1 cellular context compared by ENCODE assay signal in the genomic region with DNA sequence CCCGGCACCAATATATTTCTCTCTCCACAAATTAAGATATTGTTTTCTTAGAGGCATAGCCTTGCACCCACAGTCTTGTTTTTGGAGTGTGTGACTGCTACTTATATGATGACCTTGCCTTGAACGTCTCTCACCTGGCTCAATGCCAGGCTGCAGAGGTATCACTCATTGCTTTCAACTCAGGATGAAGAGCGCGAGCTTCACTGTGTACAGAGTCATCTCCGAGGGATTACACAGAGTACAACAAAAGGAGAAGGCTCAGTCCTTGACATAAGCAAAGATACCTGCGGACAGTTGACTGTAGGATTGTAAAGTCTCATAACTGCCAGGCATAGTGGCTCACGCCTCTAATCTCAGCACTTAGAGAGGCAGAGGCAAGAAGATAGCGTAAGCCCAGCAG.
TF ChIP-seq lines count a peak whose summit lies in the region.

No MANE protein-coding gene starts in this region.

TF ChIP-seq in HepG2, 621 proteins besides CTCF, POLR2A, EP300 and RAD21 (continues in another document):
- TF ChIP-seq, protein P1, sequence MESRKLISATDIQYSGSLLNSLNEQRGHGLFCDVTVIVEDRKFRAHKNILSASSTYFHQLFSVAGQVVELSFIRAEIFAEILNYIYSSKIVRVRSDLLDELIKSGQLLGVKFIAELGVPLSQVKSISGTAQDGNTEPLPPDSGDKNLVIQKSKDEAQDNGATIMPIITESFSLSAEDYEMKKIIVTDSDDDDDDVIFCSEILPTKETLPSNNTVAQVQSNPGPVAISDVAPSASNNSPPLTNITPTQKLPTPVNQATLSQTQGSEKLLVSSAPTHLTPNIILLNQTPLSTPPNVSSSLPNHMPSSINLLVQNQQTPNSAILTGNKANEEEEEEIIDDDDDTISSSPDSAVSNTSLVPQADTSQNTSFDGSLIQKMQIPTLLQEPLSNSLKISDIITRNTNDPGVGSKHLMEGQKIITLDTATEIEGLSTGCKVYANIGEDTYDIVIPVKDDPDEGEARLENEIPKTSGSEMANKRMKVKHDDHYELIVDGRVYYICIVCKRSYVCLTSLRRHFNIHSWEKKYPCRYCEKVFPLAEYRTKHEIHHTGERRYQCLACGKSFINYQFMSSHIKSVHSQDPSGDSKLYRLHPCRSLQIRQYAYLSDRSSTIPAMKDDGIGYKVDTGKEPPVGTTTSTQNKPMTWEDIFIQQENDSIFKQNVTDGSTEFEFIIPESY (CRISPR knock-in tag; IDR thresholded peaks at IDR 0.05): peak; percentile 95
- TF ChIP-seq SAFB2 (CRISPR knock-in tag; IDR thresholded peaks at IDR 0.05; ENCODE audit: borderline replicate concordance, low read depth): no peak
- peak; percentile 56; the same call in 1 of the 2 replicates for TF ChIP-seq PITX1 (CRISPR knock-in tag; IDR thresholded peaks at IDR 0.05)
- peak; percentile 29; the same call in 1 of the 2 replicates for TF ChIP-seq PHF8 (CRISPR knock-in tag; IDR thresholded peaks at IDR 0.05)
- no peak for TF ChIP-seq ZNF569 (CRISPR knock-in tag; IDR thresholded peaks at IDR 0.05; ENCODE audit: borderline replicate concordance)
- TF ChIP-seq ZNF670 (CRISPR knock-in tag; IDR thresholded peaks at IDR 0.05; ENCODE audit: borderline replicate concordance): 0 out of 2 replicates have a peak, but pooled peaks have one; percentile 57
- no peak for TF ChIP-seq GLI4 (CRISPR knock-in tag; IDR thresholded peaks at IDR 0.05; ENCODE audit: borderline replicate concordance)
- TF ChIP-seq MAFK (conservative IDR thresholded peaks at IDR 0.05 in 1 of 2, IDR thresholded peaks at IDR 0.05 in 1 of 2; ENCODE audit: low read length in 2 of 2): no peak
- TF ChIP-seq, protein P2, sequence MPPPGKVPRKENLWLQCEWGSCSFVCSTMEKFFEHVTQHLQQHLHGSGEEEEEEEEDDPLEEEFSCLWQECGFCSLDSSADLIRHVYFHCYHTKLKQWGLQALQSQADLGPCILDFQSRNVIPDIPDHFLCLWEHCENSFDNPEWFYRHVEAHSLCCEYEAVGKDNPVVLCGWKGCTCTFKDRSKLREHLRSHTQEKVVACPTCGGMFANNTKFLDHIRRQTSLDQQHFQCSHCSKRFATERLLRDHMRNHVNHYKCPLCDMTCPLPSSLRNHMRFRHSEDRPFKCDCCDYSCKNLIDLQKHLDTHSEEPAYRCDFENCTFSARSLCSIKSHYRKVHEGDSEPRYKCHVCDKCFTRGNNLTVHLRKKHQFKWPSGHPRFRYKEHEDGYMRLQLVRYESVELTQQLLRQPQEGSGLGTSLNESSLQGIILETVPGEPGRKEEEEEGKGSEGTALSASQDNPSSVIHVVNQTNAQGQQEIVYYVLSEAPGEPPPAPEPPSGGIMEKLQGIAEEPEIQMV (CRISPR knock-in tag; IDR thresholded peaks at IDR 0.05; ENCODE audit: low read depth): no peak
- no peak for TF ChIP-seq ZNF850 (CRISPR knock-in tag; conservative IDR thresholded peaks at IDR 0.05)
- TF ChIP-seq MED8 (CRISPR knock-in tag; IDR thresholded peaks at IDR 0.05; ENCODE audit: insufficient replicate concordance): no peak
- TF ChIP-seq YEATS2 (CRISPR knock-in tag; IDR thresholded peaks at IDR 0.05; ENCODE audit: borderline replicate concordance): no peak
- TF ChIP-seq, protein P3, sequence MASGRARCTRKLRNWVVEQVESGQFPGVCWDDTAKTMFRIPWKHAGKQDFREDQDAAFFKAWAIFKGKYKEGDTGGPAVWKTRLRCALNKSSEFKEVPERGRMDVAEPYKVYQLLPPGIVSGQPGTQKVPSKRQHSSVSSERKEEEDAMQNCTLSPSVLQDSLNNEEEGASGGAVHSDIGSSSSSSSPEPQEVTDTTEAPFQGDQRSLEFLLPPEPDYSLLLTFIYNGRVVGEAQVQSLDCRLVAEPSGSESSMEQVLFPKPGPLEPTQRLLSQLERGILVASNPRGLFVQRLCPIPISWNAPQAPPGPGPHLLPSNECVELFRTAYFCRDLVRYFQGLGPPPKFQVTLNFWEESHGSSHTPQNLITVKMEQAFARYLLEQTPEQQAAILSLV (CRISPR knock-in tag; IDR thresholded peaks at IDR 0.05; ENCODE audit: borderline replicate concordance): no peak
- TF ChIP-seq, protein P4, sequence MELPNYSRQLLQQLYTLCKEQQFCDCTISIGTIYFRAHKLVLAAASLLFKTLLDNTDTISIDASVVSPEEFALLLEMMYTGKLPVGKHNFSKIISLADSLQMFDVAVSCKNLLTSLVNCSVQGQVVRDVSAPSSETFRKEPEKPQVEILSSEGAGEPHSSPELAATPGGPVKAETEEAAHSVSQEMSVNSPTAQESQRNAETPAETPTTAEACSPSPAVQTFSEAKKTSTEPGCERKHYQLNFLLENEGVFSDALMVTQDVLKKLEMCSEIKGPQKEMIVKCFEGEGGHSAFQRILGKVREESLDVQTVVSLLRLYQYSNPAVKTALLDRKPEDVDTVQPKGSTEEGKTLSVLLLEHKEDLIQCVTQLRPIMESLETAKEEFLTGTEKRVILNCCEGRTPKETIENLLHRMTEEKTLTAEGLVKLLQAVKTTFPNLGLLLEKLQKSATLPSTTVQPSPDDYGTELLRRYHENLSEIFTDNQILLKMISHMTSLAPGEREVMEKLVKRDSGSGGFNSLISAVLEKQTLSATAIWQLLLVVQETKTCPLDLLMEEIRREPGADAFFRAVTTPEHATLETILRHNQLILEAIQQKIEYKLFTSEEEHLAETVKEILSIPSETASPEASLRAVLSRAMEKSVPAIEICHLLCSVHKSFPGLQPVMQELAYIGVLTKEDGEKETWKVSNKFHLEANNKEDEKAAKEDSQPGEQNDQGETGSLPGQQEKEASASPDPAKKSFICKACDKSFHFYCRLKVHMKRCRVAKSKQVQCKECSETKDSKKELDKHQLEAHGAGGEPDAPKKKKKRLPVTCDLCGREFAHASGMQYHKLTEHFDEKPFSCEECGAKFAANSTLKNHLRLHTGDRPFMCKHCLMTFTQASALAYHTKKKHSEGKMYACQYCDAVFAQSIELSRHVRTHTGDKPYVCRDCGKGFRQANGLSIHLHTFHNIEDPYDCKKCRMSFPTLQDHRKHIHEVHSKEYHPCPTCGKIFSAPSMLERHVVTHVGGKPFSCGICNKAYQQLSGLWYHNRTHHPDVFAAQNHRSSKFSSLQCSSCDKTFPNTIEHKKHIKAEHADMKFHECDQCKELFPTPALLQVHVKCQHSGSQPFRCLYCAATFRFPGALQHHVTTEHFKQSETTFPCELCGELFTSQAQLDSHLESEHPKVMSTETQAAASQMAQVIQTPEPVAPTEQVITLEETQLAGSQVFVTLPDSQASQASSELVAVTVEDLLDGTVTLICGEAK (IDR thresholded peaks at IDR 0.05): no peak
- TF ChIP-seq, protein P4 (CRISPR knock-in tag; IDR thresholded peaks at IDR 0.05): no peak
- TF ChIP-seq, protein P5, sequence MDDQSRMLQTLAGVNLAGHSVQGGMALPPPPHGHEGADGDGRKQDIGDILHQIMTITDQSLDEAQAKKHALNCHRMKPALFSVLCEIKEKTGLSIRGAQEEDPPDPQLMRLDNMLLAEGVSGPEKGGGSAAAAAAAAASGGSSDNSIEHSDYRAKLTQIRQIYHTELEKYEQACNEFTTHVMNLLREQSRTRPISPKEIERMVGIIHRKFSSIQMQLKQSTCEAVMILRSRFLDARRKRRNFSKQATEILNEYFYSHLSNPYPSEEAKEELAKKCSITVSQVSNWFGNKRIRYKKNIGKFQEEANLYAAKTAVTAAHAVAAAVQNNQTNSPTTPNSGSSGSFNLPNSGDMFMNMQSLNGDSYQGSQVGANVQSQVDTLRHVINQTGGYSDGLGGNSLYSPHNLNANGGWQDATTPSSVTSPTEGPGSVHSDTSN (CRISPR knock-in tag; IDR thresholded peaks at IDR 0.05; ENCODE audit: borderline replicate concordance): no peak
- no peak for TF ChIP-seq ERF (CRISPR knock-in tag; IDR thresholded peaks at IDR 0.05)
- no peak for TF ChIP-seq ZNF3 (CRISPR knock-in tag; IDR thresholded peaks at IDR 0.05)
- TF ChIP-seq ZNF17 (CRISPR knock-in tag; IDR thresholded peaks at IDR 0.05): no peak
- TF ChIP-seq, protein P6, sequence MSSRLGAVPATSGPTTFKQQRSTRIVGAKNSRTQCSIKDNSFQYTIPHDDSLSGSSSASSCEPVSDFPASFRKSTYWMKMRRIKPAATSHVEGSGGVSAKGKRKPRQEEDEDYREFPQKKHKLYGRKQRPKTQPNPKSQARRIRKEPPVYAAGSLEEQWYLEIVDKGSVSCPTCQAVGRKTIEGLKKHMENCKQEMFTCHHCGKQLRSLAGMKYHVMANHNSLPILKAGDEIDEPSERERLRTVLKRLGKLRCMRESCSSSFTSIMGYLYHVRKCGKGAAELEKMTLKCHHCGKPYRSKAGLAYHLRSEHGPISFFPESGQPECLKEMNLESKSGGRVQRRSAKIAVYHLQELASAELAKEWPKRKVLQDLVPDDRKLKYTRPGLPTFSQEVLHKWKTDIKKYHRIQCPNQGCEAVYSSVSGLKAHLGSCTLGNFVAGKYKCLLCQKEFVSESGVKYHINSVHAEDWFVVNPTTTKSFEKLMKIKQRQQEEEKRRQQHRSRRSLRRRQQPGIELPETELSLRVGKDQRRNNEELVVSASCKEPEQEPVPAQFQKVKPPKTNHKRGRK (CRISPR knock-in tag; IDR thresholded peaks at IDR 0.05): no peak
- no peak for TF ChIP-seq NFE2L1 (CRISPR knock-in tag; IDR thresholded peaks at IDR 0.05; ENCODE audit: borderline replicate concordance)
- no peak for TF ChIP-seq JARID2 (CRISPR knock-in tag; IDR thresholded peaks at IDR 0.05; ENCODE audit: insufficient replicate concordance)
- no peak for TF ChIP-seq ZFP90 (CRISPR knock-in tag; IDR thresholded peaks at IDR 0.05; ENCODE audit: borderline replicate concordance)
- TF ChIP-seq SP4 (CRISPR knock-in tag; IDR thresholded peaks at IDR 0.05): no peak
- TF ChIP-seq, protein P7, sequence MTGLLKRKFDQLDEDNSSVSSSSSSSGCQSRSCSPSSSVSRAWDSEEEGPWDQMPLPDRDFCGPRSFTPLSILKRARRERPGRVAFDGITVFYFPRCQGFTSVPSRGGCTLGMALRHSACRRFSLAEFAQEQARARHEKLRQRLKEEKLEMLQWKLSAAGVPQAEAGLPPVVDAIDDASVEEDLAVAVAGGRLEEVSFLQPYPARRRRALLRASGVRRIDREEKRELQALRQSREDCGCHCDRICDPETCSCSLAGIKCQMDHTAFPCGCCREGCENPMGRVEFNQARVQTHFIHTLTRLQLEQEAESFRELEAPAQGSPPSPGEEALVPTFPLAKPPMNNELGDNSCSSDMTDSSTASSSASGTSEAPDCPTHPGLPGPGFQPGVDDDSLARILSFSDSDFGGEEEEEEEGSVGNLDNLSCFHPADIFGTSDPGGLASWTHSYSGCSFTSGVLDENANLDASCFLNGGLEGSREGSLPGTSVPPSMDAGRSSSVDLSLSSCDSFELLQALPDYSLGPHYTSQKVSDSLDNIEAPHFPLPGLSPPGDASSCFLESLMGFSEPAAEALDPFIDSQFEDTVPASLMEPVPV (CRISPR knock-in tag; IDR thresholded peaks at IDR 0.05): no peak
- no peak for TF ChIP-seq KDM5B (CRISPR knock-in tag; IDR thresholded peaks at IDR 0.05; ENCODE audit: borderline replicate concordance)
- TF ChIP-seq PCBP1 (IDR thresholded peaks at IDR 0.05; ENCODE audit: borderline replicate concordance, low read depth, low read length): no peak
- no peak for TF ChIP-seq CBX5 (CRISPR knock-in tag; IDR thresholded peaks at IDR 0.05; ENCODE audit: borderline replicate concordance)
- TF ChIP-seq, protein P8, sequence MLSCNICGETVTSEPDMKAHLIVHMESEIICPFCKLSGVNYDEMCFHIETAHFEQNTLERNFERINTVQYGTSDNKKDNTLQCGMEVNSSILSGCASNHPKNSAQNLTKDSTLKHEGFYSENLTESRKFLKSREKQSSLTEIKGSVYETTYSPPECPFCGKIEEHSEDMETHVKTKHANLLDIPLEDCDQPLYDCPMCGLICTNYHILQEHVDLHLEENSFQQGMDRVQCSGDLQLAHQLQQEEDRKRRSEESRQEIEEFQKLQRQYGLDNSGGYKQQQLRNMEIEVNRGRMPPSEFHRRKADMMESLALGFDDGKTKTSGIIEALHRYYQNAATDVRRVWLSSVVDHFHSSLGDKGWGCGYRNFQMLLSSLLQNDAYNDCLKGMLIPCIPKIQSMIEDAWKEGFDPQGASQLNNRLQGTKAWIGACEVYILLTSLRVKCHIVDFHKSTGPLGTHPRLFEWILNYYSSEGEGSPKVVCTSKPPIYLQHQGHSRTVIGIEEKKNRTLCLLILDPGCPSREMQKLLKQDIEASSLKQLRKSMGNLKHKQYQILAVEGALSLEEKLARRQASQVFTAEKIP (CRISPR knock-in tag; IDR thresholded peaks at IDR 0.05; ENCODE audit: borderline replicate concordance): no peak
- TF ChIP-seq DMAP1 (CRISPR knock-in tag; IDR thresholded peaks at IDR 0.05): no peak
- no peak for TF ChIP-seq SMAD1 (CRISPR knock-in tag; IDR thresholded peaks at IDR 0.05; ENCODE audit: borderline replicate concordance, low read depth)
- no peak for TF ChIP-seq MTA1 (CRISPR knock-in tag; IDR thresholded peaks at IDR 0.05; ENCODE audit: borderline replicate concordance)
- TF ChIP-seq ZNF501 (CRISPR knock-in tag; IDR thresholded peaks at IDR 0.05): no peak
- TF ChIP-seq ZNF772 (CRISPR knock-in tag; IDR thresholded peaks at IDR 0.05): 0 out of 2 replicates have a peak, but pooled peaks have one; percentile 33
- no peak for TF ChIP-seq ZNF484 (CRISPR knock-in tag; IDR thresholded peaks at IDR 0.05; ENCODE audit: borderline replicate concordance, low read depth)
- TF ChIP-seq, protein P9, sequence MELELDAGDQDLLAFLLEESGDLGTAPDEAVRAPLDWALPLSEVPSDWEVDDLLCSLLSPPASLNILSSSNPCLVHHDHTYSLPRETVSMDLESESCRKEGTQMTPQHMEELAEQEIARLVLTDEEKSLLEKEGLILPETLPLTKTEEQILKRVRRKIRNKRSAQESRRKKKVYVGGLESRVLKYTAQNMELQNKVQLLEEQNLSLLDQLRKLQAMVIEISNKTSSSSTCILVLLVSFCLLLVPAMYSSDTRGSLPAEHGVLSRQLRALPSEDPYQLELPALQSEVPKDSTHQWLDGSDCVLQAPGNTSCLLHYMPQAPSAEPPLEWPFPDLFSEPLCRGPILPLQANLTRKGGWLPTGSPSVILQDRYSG (CRISPR knock-in tag; IDR thresholded peaks at IDR 0.05): no peak
- TF ChIP-seq ZNF337 (CRISPR knock-in tag; IDR thresholded peaks at IDR 0.05; ENCODE audit: borderline replicate concordance, low read depth): no peak
- no peak for TF ChIP-seq ARNT2 (CRISPR knock-in tag; IDR thresholded peaks at IDR 0.05; ENCODE audit: low read depth)
